Comparison of ENCODE assay signal across 8 cellular contexts in genomic region chr10:99234067-99234738, GRCh38. TPM values are rescaled to one million over a fixed set of nuclear protein-coding genes. Genes with fewer than 3 reads are reported as not detected.
DNase-seq lines count a peak whose midpoint lies in the region; ATAC-seq and TF ChIP-seq lines count a peak whose summit lies in the region.

No MANE protein-coding gene starts in this region.

- intact Hi-C loops in lower leg skin (cut with DNase I; ENCODE audit: low total_unique reads), result no loop called here

- H3K9me3 ChIP-seq in Peyer's patch, result peaks cover 0 to 7% (median 0%) of the 10 kb centered on the region in 4 donors

- H3K27ac ChIP-seq in Peyer's patch, result peak overlapping the region; percentile 9 to 79 (median 44)

- peak; percentile 88 for ATAC-seq in HG02840 (IDR thresholded peaks at IDR 0.05; ENCODE audit: low FRiP score, unreplicated experiment)

- WGBS in lower leg skin, 2 donors, result 1% methylated on average over 44 to 45 of the region's 45 CpGs

- TF ChIP-seq CTCF in Peyer's patch (IDR thresholded peaks at IDR 0.05) (no peak), lower leg skin (IDR thresholded peaks at IDR 0.05) (no peak)

- H3K4me3 ChIP-seq in Peyer's patch (peak overlapping the region; percentile 17 to 52 (median 42)), lower leg skin (ENCODE audit: low read depth, poor library complexity, severe bottlenecking) (peak overlapping the region; percentile 31)

- H3K4me1 ChIP-seq in Peyer's patch, result peaks cover 0 to 6% (median 3%) of the 10 kb centered on the region in 4 donors

- DNase-seq in activated CD4-positive, alpha-beta T cell treated with anti-CD3 and anti-CD28 coated beads for 48 hours, result peak; percentile 65
- no peak for DNase-seq in activated CD4-positive, alpha-beta T cell treated with anti-CD3 and anti-CD28 coated beads, Interleukin-2, amount 50 U/mL, for 4 hours
- peak; percentile 54 to 77 (median 63) for DNase-seq in Peyer's patch
- peak; percentile 15 for DNase-seq in cerebellum (ENCODE audit: low spot score)
- peak; percentile 41 to 90 for DNase-seq in lower leg skin (ENCODE audit: low spot score in 2 of 2)
- peak; percentile 8 for DNase-seq in stimulated activated CD8-positive, alpha-beta memory T cell treated with anti-CD3 and anti-CD28 coated beads, Interleukin-4, amount 100 ng/mL, for 24 hours (ENCODE audit: low read depth)
- DNase-seq in OCI-M2 (lab: John Stamatoyannopoulos, UW; ENCODE audit: unreplicated experiment), result no peak

- TF ChIP-seq POLR2A in Peyer's patch (IDR thresholded peaks at IDR 0.05) (no peak), lower leg skin (IDR thresholded peaks at IDR 0.05) (no peak)

- peaks cover 0 to 20% of the 10 kb centered on the region in 2 donors for H3K27me3 ChIP-seq in Peyer's patch

- H3K36me3 ChIP-seq in Peyer's patch, result no peaks in the 10 kb centered on the region

RNA-seq across cellular contexts. Expression of gene HPSE2, which starts 1.4 kb away (rescaled TPM):
- total RNA-seq in Peyer's patch (10 to 100 TPM in 2 of 4 donors, 1 to 10 TPM in 2; 3.0 to 15.7 (median 7.4) TPM), cerebellum (not detected), lower leg skin (1 to 10 TPM in 2 of 4 donors, under 1 TPM in 2; 0.57 to 3.6 (median 1.5) TPM)

Comparison
In these comparisons a context has a peak if more than half of its experiments do, and no peak if none do; other contexts are left out.
1. DNase-seq: peak in activated CD4-positive, alpha-beta T cell treated with anti-CD3 and anti-CD28 coated beads for 48 hours (single experiment), Peyer's patch (3 of 3), cerebellum (single experiment), lower leg skin (2 of 2) and stimulated activated CD8-positive, alpha-beta memory T cell treated with anti-CD3 and anti-CD28 coated beads, Interleukin-4, amount 100 ng/mL, for 24 hours (single experiment); none in activated CD4-positive, alpha-beta T cell treated with anti-CD3 and anti-CD28 coated beads, Interleukin-2, amount 50 U/mL, for 4 hours (0 of 2) and OCI-M2 (single experiment).